ENCODE assay signal across 8 cellular contexts in the genomic region with DNA sequence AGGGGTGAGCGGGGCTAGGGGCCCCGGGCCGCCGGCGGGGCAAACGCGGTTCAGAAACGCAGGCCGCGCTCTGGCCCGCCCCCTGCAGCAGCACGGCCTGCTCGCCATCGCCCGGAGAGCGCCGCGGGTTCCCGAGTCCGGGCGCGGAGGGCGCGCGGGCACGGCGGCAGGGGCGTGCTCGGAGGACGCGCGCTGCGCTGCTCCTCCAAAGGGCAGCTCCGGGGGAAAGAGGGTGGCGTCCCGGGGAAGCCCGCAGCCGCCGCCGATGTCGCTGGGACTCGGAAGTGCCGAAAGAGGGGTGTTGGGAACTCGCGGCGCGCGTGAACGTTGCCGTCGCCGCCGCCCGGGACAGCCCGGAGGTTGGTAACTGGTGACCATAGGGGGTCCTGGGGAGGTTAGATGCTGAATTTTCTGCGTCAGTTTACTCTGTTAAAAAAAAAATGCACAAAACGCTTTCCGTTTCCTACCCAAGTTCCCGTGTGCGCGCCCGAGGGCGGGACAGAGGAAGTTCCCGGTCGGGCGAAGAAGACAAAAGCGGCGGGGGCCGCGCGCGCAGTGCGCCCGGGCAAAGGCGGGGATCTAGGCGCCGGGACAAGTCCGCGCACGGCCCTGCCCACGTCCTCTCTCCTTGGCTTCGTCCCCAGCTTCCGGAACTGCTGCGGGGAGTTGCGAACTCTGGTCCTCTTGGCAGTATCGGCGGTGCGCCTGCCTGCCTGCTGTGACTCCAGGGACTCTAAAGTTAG. TPM values are rescaled to one million over a fixed set of nuclear protein-coding genes. Genes with fewer than 3 reads are reported as not detected.
DNase-seq lines count a peak whose midpoint lies in the region; ATAC-seq, FAIRE-seq and TF ChIP-seq lines count a peak whose summit lies in the region.

Gene HHAT (plus strand): TSS at position 157 of the 743 bp plus-strand sequence. CDS start 20,074 bp downstream, outside the sequence.

- H3K27me3 Mint-ChIP-seq in CD14-positive monocyte (ENCODE audit: low read depth in 3 of 3) (peaks cover 4 to 7% (median 6%) of the 10 kb centered on the region in 3 donors), endothelial cell (ENCODE audit: unreplicated experiment) (peaks cover 11% of the 10 kb centered on the region)
- peaks cover 39% of the 10 kb centered on the region for H3K27me3 Mint-ChIP-seq in activated CD8-positive, alpha-beta memory T cell treated with anti-CD3 and anti-CD28 coated beads, Interleukin-2, amount 10 ng/mL, durations not matched to agents 7 days and 5 days

- 0 to 1% methylated on average over 60 to 77 of the region's 88 CpGs for WGBS in mesodermal cell (ENCODE audit: insufficient coverage in 2 of 2), 2 experiments

- H3K4me1 Mint-ChIP-seq in CD14-positive monocyte (peaks cover 14% of the 10 kb centered on the region), endothelial cell (ENCODE audit: unreplicated experiment) (peaks cover 13% of the 10 kb centered on the region)
- H3K4me1 Mint-ChIP-seq in activated CD8-positive, alpha-beta memory T cell treated with anti-CD3 and anti-CD28 coated beads, Interleukin-2, amount 10 ng/mL, durations not matched to agents 7 days and 5 days: peaks cover 39% of the 10 kb centered on the region

- intact Hi-C loops in CD14-positive monocyte (cut with micrococcal nuclease): no loop called here

- peak; percentile 44 for FAIRE-seq in GM19239 (lab: Jason Lieb, UNC)

- no peaks in the 10 kb centered on the region for H3K36me3 ChIP-seq in mesodermal cell (ENCODE audit: control insufficient read depth, insufficient read depth, low read length)

- peak within 1 kb of the TSS; percentile 88 to 97 (median 93) for H3K27ac Mint-ChIP-seq in CD14-positive monocyte
- H3K27ac Mint-ChIP-seq in activated CD8-positive, alpha-beta memory T cell treated with anti-CD3 and anti-CD28 coated beads, Interleukin-2, amount 10 ng/mL, durations not matched to agents 7 days and 5 days: peak within 1 kb of the TSS; percentile 82
- H3K27ac Mint-ChIP-seq in endothelial cell (ENCODE audit: unreplicated experiment): peak within 1 kb of the TSS; percentile 92

- peak within 1 kb of the TSS; percentile 78 for H3K27ac ChIP-seq in mesodermal cell (ENCODE audit: low read depth, low read length, severe bottlenecking)

- H3K9me3 ChIP-seq in mesodermal cell (ENCODE audit: control insufficient read depth, low read length): no peaks in the 10 kb centered on the region

- H3K9me3 Mint-ChIP-seq in CD14-positive monocyte (peaks cover 0 to 5% (median 2%) of the 10 kb centered on the region in 7 donors), endothelial cell (ENCODE audit: unreplicated experiment) (no peaks in the 10 kb centered on the region)
- no peaks in the 10 kb centered on the region for H3K9me3 Mint-ChIP-seq in activated CD8-positive, alpha-beta memory T cell treated with anti-CD3 and anti-CD28 coated beads, Interleukin-2, amount 10 ng/mL, durations not matched to agents 7 days and 5 days (ENCODE audit: low read depth)

- DNase-seq in CD14-positive monocyte (ENCODE audit: low spot score) (no peak), GM19239 (ENCODE audit: insufficient read length, low spot score) (peak; percentile 65), NCI-H510A treated with DMSO at 0.1 percent for 48 hours (lab: John Stamatoyannopoulos, UW) (peak; percentile 75), endothelial cell (ENCODE audit: low spot score) (peak; percentile 79)
- peak; percentile 58 for DNase-seq in activated CD8-positive, alpha-beta memory T cell treated with anti-CD3 and anti-CD28 coated beads, Interleukin-2, amount 10 ng/mL, durations not matched to agents 7 days and 5 days
- peak; percentile 44 to 54 for DNase-seq in stimulated activated CD8-positive, alpha-beta memory T cell treated with anti-CD3 and anti-CD28 coated beads, Interleukin-15, amount 100 ng/mL, for 48 hours (ENCODE audit: low read depth in 2 of 2)

- CTCF ChIA-PET in activated CD8-positive, alpha-beta memory T cell treated with anti-CD3 and anti-CD28 coated beads, Interleukin-2, amount 10 ng/mL, durations not matched to agents 7 days and 5 days (lab: Charles Lee): interaction anchor here (1.7 kb wide), 1 partner anchor 12 kb away, joined by 8 read pairs; no protein-coding TSS in a partner anchor

- ATAC-seq in HG03378 (IDR thresholded peaks at IDR 0.05; ENCODE audit: unreplicated experiment): peak; percentile 32
- ATAC-seq in activated CD8-positive, alpha-beta memory T cell treated with anti-CD3 and anti-CD28 coated beads, Interleukin-2, amount 10 ng/mL, durations not matched to agents 7 days and 5 days: peak; percentile 56

- H3K4me1 ChIP-seq in mesodermal cell (ENCODE audit: control insufficient read depth, insufficient read depth, low read length, poor library complexity, severe bottlenecking): no peaks in the 10 kb centered on the region

- no peaks in the 10 kb centered on the region for H3K36me3 Mint-ChIP-seq in CD14-positive monocyte
- peaks cover 1% of the 10 kb centered on the region for H3K36me3 Mint-ChIP-seq in activated CD8-positive, alpha-beta memory T cell treated with anti-CD3 and anti-CD28 coated beads, Interleukin-2, amount 10 ng/mL, durations not matched to agents 7 days and 5 days
- H3K36me3 Mint-ChIP-seq in endothelial cell (ENCODE audit: low read depth, unreplicated experiment): no peaks in the 10 kb centered on the region

- TF ChIP-seq CTCF in CD14-positive monocyte (IDR thresholded peaks at IDR 0.05): no peak
- TF ChIP-seq CTCF in endothelial cell (IDR thresholded peaks at IDR 0.05; ENCODE audit: unreplicated experiment): no peak

- peak within 1 kb of the TSS; percentile 59 for H3K4me3 ChIP-seq in mesodermal cell (ENCODE audit: extremely low read depth, insufficient read depth, low read length, poor library complexity, severe bottlenecking)

- H3K4me3 Mint-ChIP-seq in CD14-positive monocyte (peak within 1 kb of the TSS; percentile 96 to 98), endothelial cell (ENCODE audit: unreplicated experiment) (peak within 1 kb of the TSS; percentile 96)
- peak within 1 kb of the TSS; percentile 88 for H3K4me3 Mint-ChIP-seq in activated CD8-positive, alpha-beta memory T cell treated with anti-CD3 and anti-CD28 coated beads, Interleukin-2, amount 10 ng/mL, durations not matched to agents 7 days and 5 days

RNA-seq across cellular contexts. Expression of gene HHAT, which starts in this region (rescaled TPM):
- 1 to 10 TPM; 1.1 to 1.5 TPM for polyA plus RNA-seq in CD14-positive monocyte
- total RNA-seq in activated CD8-positive, alpha-beta memory T cell treated with anti-CD3 and anti-CD28 coated beads, Interleukin-2, amount 10 ng/mL, durations not matched to agents 7 days and 5 days: under 1 TPM; 0.23 to 0.64 TPM
- total RNA-seq in endothelial cell (ENCODE audit: unreplicated experiment): 6.0 TPM
- 4.5 TPM for polyA plus RNA-seq in mesodermal cell (2013, experiment 1 of 2)
- polyA plus RNA-seq in mesodermal cell (2013, experiment 2 of 2): 5.0 TPM

Comparison
In these comparisons a context has a peak if more than half of its experiments do, and no peak if none do; other contexts are left out.
1. Peak in DNase-seq and ATAC-seq in activated CD8-positive, alpha-beta memory T cell treated with anti-CD3 and anti-CD28 coated beads, Interleukin-2, amount 10 ng/mL, durations not matched to agents 7 days and 5 days; RNA of the gene not detected or under 1 TPM.